Comparison of ENCODE assay signal across 1 cellular context in genomic region chr12:53791735-53792326, GRCh38.
TF ChIP-seq lines count a peak whose summit lies in the region.

No MANE protein-coding gene starts in this region.

TF ChIP-seq in H1, 55 proteins besides CTCF, POLR2A, EP300 and RAD21:
- TF ChIP-seq CHD7 (IDR thresholded peaks at IDR 0.05; ENCODE audit: insufficient replicate concordance, low read length) (no peak), SUZ12 (IDR thresholded peaks at IDR 0.05; ENCODE audit: low read length) (no peak), TBP (IDR thresholded peaks at IDR 0.05; ENCODE audit: low read depth, low read length) (no peak), POU5F1 (IDR thresholded peaks at IDR 0.05; ENCODE audit: low read depth, low read length) (no peak), RXRA (IDR thresholded peaks at IDR 0.05; ENCODE audit: insufficient read depth, low read depth, low read length) (no peak), SIRT6 (IDR thresholded peaks at IDR 0.05; ENCODE audit: low read length) (no peak), EZH2 (IDR thresholded peaks at IDR 0.05; ENCODE audit: low read depth, low read length, severe bottlenecking) (no peak), PHF8 (conservative IDR thresholded peaks at IDR 0.05; ENCODE audit: low read depth, low read length) (no peak), TEAD4 (IDR thresholded peaks at IDR 0.05; ENCODE audit: low read depth, low read length) (no peak), RBBP5 (IDR thresholded peaks at IDR 0.05; ENCODE audit: borderline replicate concordance, low read depth, low read length) (no peak), FOSL1 (IDR thresholded peaks at IDR 0.05; ENCODE audit: insufficient read depth, low read depth, low read length) (no peak), JUN (IDR thresholded peaks at IDR 0.05; ENCODE audit: low read depth, low read length) (no peak), RFX5 (IDR thresholded peaks at IDR 0.05; ENCODE audit: borderline replicate concordance, low read depth, low read length) (no peak), TAF7 (optimal IDR thresholded peaks at IDR 0.05; ENCODE audit: borderline replicate concordance, low read depth, low read length) (no peak), JUND (IDR thresholded peaks at IDR 0.05; ENCODE audit: low read length) (no peak), SAP30 (IDR thresholded peaks at IDR 0.05; ENCODE audit: insufficient read depth, insufficient replicate concordance, low read length) (no peak), BACH1 (IDR thresholded peaks at IDR 0.05; ENCODE audit: low read length) (no peak)
